ENCODE assay signal across 21 cellular contexts in genomic region chr1:74571493-74571800, GRCh38. TPM values are rescaled to one million over a fixed set of nuclear protein-coding genes. Genes with fewer than 3 reads are reported as not detected.
"Had no signal": no experiment of that assay in that cellular context is flagged by ENCODE, and none has a peak within 500 bp of the region (broad histone marks: within the 10 kb centered on the region; RNA-seq: fewer than 3 reads in every experiment).

No MANE protein-coding gene starts in this region.

- H3K27me3 ChIP-seq: esophagus squamous epithelium, neutrophil, right atrium auricular region, sigmoid colon, stomach, thyroid gland had no signal

- DNase-seq: esophagus squamous epithelium; foreskin fibroblast; immature natural killer cell; left colon; left ventricle myocardium superior; naive B cell; sigmoid colon; stimulated activated CD4-positive, alpha-beta T cell treated with anti-CD3 and anti-CD28 coated beads, Interleukin-2, amount 100 ng/mL, for 24 hours; stimulated activated naive CD4-positive, alpha-beta T cell; stomach; substantia nigra; thyroid gland had no signal

- ATAC-seq: left colon, left ventricle myocardium superior had no signal

- H3K36me3 ChIP-seq: esophagus squamous epithelium, neutrophil, right atrium auricular region, sigmoid colon, stomach, thyroid gland had no signal

- H3K4me1 ChIP-seq: esophagus squamous epithelium, right atrium auricular region, sigmoid colon, stomach, thyroid gland had no signal

- H3K9me3 ChIP-seq: esophagus squamous epithelium, neutrophil, right atrium auricular region, sigmoid colon, stomach, thyroid gland had no signal

- H3K27ac ChIP-seq: esophagus squamous epithelium, neutrophil, right atrium auricular region, sigmoid colon, skin epidermis, stomach, thyroid gland had no signal

- H3K4me3 ChIP-seq: esophagus squamous epithelium, lung, right atrium auricular region, sigmoid colon, skin epidermis, stomach, thyroid gland had no signal

- FAIRE-seq: urothelium cell line had no signal

RNA-seq across cellular contexts. Expression of gene LRRC53, which starts 59.0 kb away (rescaled TPM):
- total RNA-seq: epithelial cell of proximal tubule, esophagus squamous epithelium, kidney epithelial cell, left colon, left ventricle myocardium superior, lung, osteocyte, posterior vena cava, right atrium auricular region, sigmoid colon, stomach, thyroid gland had no signal
